12 cellular contexts compared by ENCODE assay signal in the genomic region with DNA sequence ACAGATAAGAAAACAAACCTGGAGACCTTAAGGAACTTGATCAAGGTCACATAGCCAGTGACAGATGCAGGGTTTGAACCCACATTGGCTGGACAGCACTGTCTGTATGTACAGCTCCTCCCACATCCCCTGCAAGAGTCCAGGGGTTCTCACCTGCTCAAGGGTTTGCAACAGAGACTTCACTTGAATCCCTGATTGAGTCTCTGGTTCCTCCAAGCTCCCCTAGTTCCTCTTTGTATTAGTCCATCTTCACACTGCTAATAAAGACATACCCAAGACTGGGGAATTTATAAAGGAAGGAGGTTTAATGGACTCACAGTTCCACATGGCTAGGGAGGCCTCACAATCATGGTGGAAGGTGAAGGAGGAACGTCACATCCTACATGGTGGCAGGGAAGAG.
DNase-seq lines count a peak whose midpoint lies in the region; ATAC-seq lines count a peak whose summit lies in the region.
"Had no signal": no experiment of that assay in that cellular context is flagged by ENCODE, and none has a peak within 500 bp of the region (broad histone marks: within the 10 kb centered on the region; RNA-seq: fewer than 3 reads in every experiment).

No MANE protein-coding gene starts in this region.

- intact Hi-C loops in cardiac septum (cut with DNase I) = loop anchor here (10.0 kb wide), 1 partner anchor 285 kb away; no protein-coding TSS in a partner anchor

- DNase-seq in OCI-M1 (lab: John Stamatoyannopoulos, UW) (peak; percentile 61), NCI-H2171 (lab: John Stamatoyannopoulos, UW) (no peak), cardiac septum (ENCODE audit: low spot score) (no peak), NCI-H2081 (lab: John Stamatoyannopoulos, UW) (no peak), cerebellum (ENCODE audit: low spot score) (no peak)
- DNase-seq: amniotic stem cell, esophagus squamous epithelium, left ventricle myocardium superior, stomach had no signal

- ATAC-seq in GM18511 (IDR thresholded peaks at IDR 0.05; ENCODE audit: unreplicated experiment) = peak; percentile 33
- ATAC-seq in GM21528 (IDR thresholded peaks at IDR 0.05; ENCODE audit: low FRiP score, unreplicated experiment) = peak; percentile 18
- peak; percentile 18 for ATAC-seq in HG03159 (IDR thresholded peaks at IDR 0.05; ENCODE audit: unreplicated experiment)
